Comparison of ENCODE assay signal across 18 cellular contexts in genomic region chr6:21732731-21733130, GRCh38.
DNase-seq lines count a peak whose midpoint lies in the region; ATAC-seq, FAIRE-seq and TF ChIP-seq lines count a peak whose summit lies in the region.
"Had no signal": no experiment of that assay in that cellular context is flagged by ENCODE, and none has a peak within 500 bp of the region (broad histone marks: within the 10 kb centered on the region; RNA-seq: fewer than 3 reads in every experiment).

No MANE protein-coding gene starts in this region.

- H3K4ac ChIP-seq in mesenchymal stem cell (ENCODE audit: low read depth in 1 of 2, low read length in 2 of 2), result no peak overlapping the region

- H3K23ac ChIP-seq in mesenchymal stem cell (ENCODE audit: low read length in 2 of 2), result no peak overlapping the region

- H2BK5ac ChIP-seq in mesenchymal stem cell (ENCODE audit: low read depth, low read length, poor library complexity, severe bottlenecking), result no peak overlapping the region

- TF ChIP-seq CTCF in A549 (IDR thresholded peaks at IDR 0.05) (no peak), Peyer's patch (IDR thresholded peaks at IDR 0.05) (no peak)

- no peak overlapping the region for H4K8ac ChIP-seq in mesenchymal stem cell (ENCODE audit: low read length)

- H3K9me3 ChIP-seq in A549 (no peaks in the 10 kb centered on the region), mesenchymal stem cell (ENCODE audit: control insufficient read depth, low read length) (no peaks in the 10 kb centered on the region), Peyer's patch (no peaks in the 10 kb centered on the region)
- H3K9me3 ChIP-seq: heart left ventricle, right atrium auricular region had no signal

- no peak for TF ChIP-seq EP300 in A549 (IDR thresholded peaks at IDR 0.05)

- no peaks in the 10 kb centered on the region for H3K27me3 ChIP-seq in mesenchymal stem cell (ENCODE audit: control insufficient read depth in 1 of 2, insufficient read depth in 1 of 2, low read length in 2 of 2)
- no peaks in the 10 kb centered on the region for H3K27me3 ChIP-seq in Peyer's patch
- H3K27me3 ChIP-seq: heart left ventricle, right atrium auricular region had no signal

- H2BK12ac ChIP-seq in mesenchymal stem cell (ENCODE audit: low read length in 2 of 2), result no peak overlapping the region

- no peak for TF ChIP-seq POLR2A in A549 (IDR thresholded peaks at IDR 0.05; ENCODE audit: low read length)
- TF ChIP-seq POLR2A in Peyer's patch (IDR thresholded peaks at IDR 0.05), result no peak

- H4K91ac ChIP-seq in mesenchymal stem cell (ENCODE audit: low read length), result no peak overlapping the region

- no peak for FAIRE-seq in A549 (lab: Jason Lieb, UNC)
- FAIRE-seq: bronchial epithelial cell, islet of Langerhans had no signal

- no peak overlapping the region for H3K18ac ChIP-seq in mesenchymal stem cell (ENCODE audit: low read depth in 1 of 2, low read length in 2 of 2)

- 45% methylated on average over 2 of the region's 2 CpGs for WGBS in A549 (ENCODE audit: missing lambda C conversion rate)
- 95% methylated on average over 2 of the region's 2 CpGs for WGBS in mesenchymal stem cell

- no peak overlapping the region for H2BK120ac ChIP-seq in mesenchymal stem cell (ENCODE audit: low read depth, low read length)

- no peak for TF ChIP-seq RAD21 in A549 (conservative IDR thresholded peaks at IDR 0.05 in 1 of 2, IDR thresholded peaks at IDR 0.05 in 1 of 2)

- H2BK15ac ChIP-seq in mesenchymal stem cell (ENCODE audit: low read depth, poor library complexity, severe bottlenecking), result no peak overlapping the region

- H3K14ac ChIP-seq in mesenchymal stem cell (ENCODE audit: low read length in 2 of 2), result no peak overlapping the region

- no peak overlapping the region for H3K9ac ChIP-seq in mesenchymal stem cell (ENCODE audit: low read length)

- CTCF ChIA-PET in A549 (lab: Yijun Ruan, JAX), result interaction anchor here (1.0 to 1.2 kb wide), 2 partner anchors 9 to 144 kb away, joined by 3 read pairs; no protein-coding TSS in a partner anchor

- no peak overlapping the region for H2AFZ ChIP-seq in mesenchymal stem cell (ENCODE audit: low read depth, low read length)

- H3K79me1 ChIP-seq in mesenchymal stem cell (replicated peaks; ENCODE audit: low read length, poor library complexity, severe bottlenecking), result no peaks in the 10 kb centered on the region

- H3K36me3 ChIP-seq in mesenchymal stem cell (ENCODE audit: control insufficient read depth in 1 of 2, insufficient read depth in 2 of 2, low read depth in 1 of 2, low read length in 2 of 2), result no peaks in the 10 kb centered on the region
- H3K36me3 ChIP-seq in Peyer's patch, result no peaks in the 10 kb centered on the region
- H3K36me3 ChIP-seq: heart left ventricle, right atrium auricular region had no signal

- H3K4me2 ChIP-seq in A549 (peak overlapping the region; percentile 54), mesenchymal stem cell (ENCODE audit: low read length, poor library complexity, severe bottlenecking) (no peak overlapping the region)

- POLR2A ChIA-PET in A549 (lab: Yijun Ruan, JAX), result interaction anchor here (0.5 to 3.2 kb wide), 5 partner anchors 32 to 155 kb away, joined by 3 to 22 read pairs (median 4); partner anchors contain the start of gene SOX4

- H3K4me3 ChIP-seq in A549, result no peak overlapping the region
- H3K4me3 ChIP-seq in mesenchymal stem cell (ENCODE audit: insufficient read depth in 1 of 2, low read depth in 1 of 2, low read length in 2 of 2), result no peak overlapping the region
- H3K4me3 ChIP-seq in Peyer's patch, result no peak overlapping the region
- H3K4me3 ChIP-seq: heart left ventricle, right atrium auricular region had no signal

- no peak overlapping the region for H2AK5ac ChIP-seq in mesenchymal stem cell (ENCODE audit: low read length, severe bottlenecking)

- DNase-seq in A549 (ENCODE audit: low read depth in 1 of 2, low spot score in 1 of 2) (no peak), M059J (ENCODE audit: low read depth) (peak; percentile 66), astrocyte of the hippocampus (ENCODE audit: low read depth, low spot score) (peak; percentile 53), mesenchymal stem cell (no peak), NCI-H69 (lab: John Stamatoyannopoulos, UW) (no peak), Peyer's patch (no peak)
- DNase-seq in stimulated activated CD4-positive, alpha-beta T cell treated with anti-CD3 and anti-CD28 coated beads, Interleukin-2, amount 100 ng/mL, for 48 hours, result no peak
- no peak for DNase-seq in activated CD4-positive, alpha-beta T cell treated with anti-CD3 and anti-CD28 coated beads for 4 hours
- DNase-seq: activated CD8-positive, alpha-beta T cell treated with anti-CD3 and anti-CD28 coated beads, Interleukin-2, amount 10 ng/mL, durations not matched to agents 7 days and 5 days; activated T-cell treated with anti-CD3 and anti-CD28 coated beads, Interleukin-2, amount 50 U/mL, for 72 hours; DMS79; heart left ventricle; HFFc6; NCI-H1694 treated with DMSO at 0.1 percent for 48 hours; T-helper 1 cell had no signal

- ATAC-seq in A549, result peak in 1 of 2 experiments; percentile 30; a peak in 2 of 6 replicates
- ATAC-seq: activated CD8-positive, alpha-beta T cell treated with anti-CD3 and anti-CD28 coated beads, Interleukin-2, amount 10 ng/mL, durations not matched to agents 7 days and 5 days; activated T-cell treated with anti-CD3 and anti-CD28 coated beads, Interleukin-2, amount 50 U/mL, for 72 hours; heart left ventricle had no signal

- H3K27ac ChIP-seq in A549, result peak overlapping the region; percentile 76 to 87
- H3K27ac ChIP-seq in mesenchymal stem cell (ENCODE audit: low read length, poor library complexity, severe bottlenecking), result peak overlapping the region; percentile 13
- no peak overlapping the region for H3K27ac ChIP-seq in Peyer's patch
- H3K27ac ChIP-seq: right atrium auricular region had no signal

- H3K4me1 ChIP-seq in A549, result peaks cover 45% of the 10 kb centered on the region
- peaks cover 5% of the 10 kb centered on the region for H3K4me1 ChIP-seq in mesenchymal stem cell (ENCODE audit: control insufficient read depth, insufficient read depth, low read depth, low read length)
- no peaks in the 10 kb centered on the region for H3K4me1 ChIP-seq in Peyer's patch

TF ChIP-seq in A549, 52 proteins besides CTCF, POLR2A, EP300 and RAD21:
- TF ChIP-seq NFE2L2 (conservative IDR thresholded peaks at IDR 0.05; ENCODE audit: low read length) (no peak), CHD4 (IDR thresholded peaks at IDR 0.05; ENCODE audit: borderline replicate concordance) (no peak), ZNF302 (CRISPR knock-in tag; IDR thresholded peaks at IDR 0.05) (no peak), FOSB (CRISPR knock-in tag; IDR thresholded peaks at IDR 0.05) (no peak), GATA3 (IDR thresholded peaks at IDR 0.05; ENCODE audit: borderline replicate concordance) (no peak), ZFP36 (IDR thresholded peaks at IDR 0.05; ENCODE audit: borderline replicate concordance, partially characterized antibody) (no peak), HOXA7 (CRISPR knock-in tag; IDR thresholded peaks at IDR 0.05) (no peak), EHMT2 (IDR thresholded peaks at IDR 0.05; ENCODE audit: low read depth) (no peak), FOSL2 (IDR thresholded peaks at IDR 0.05) (no peak), FOSL2 (CRISPR knock-in tag; IDR thresholded peaks at IDR 0.05) (no peak), RFX5 (IDR thresholded peaks at IDR 0.05) (no peak), USF2 (IDR thresholded peaks at IDR 0.05) (no peak), E2F6 (IDR thresholded peaks at IDR 0.05; ENCODE audit: borderline replicate concordance, low read depth) (no peak), HOXB5 (CRISPR knock-in tag; IDR thresholded peaks at IDR 0.05) (no peak), TP53 (CRISPR knock-in tag; IDR thresholded peaks at IDR 0.05) (no peak), SMC3 (IDR thresholded peaks at IDR 0.05) (no peak), POLR2AphosphoS2 (conservative IDR thresholded peaks at IDR 0.05; ENCODE audit: low read length) (no peak)
- TF ChIP-seq, protein P1, sequence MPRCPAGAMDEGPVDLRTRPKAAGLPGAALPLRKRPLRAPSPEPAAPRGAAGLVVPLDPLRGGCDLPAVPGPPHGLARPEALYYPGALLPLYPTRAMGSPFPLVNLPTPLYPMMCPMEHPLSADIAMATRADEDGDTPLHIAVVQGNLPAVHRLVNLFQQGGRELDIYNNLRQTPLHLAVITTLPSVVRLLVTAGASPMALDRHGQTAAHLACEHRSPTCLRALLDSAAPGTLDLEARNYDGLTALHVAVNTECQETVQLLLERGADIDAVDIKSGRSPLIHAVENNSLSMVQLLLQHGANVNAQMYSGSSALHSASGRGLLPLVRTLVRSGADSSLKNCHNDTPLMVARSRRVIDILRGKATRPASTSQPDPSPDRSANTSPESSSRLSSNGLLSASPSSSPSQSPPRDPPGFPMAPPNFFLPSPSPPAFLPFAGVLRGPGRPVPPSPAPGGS (IDR thresholded peaks at IDR 0.05), result no peak

Comparison
In these comparisons a context has a peak if more than half of its experiments do, and no peak if none do; other contexts are left out.
1. DNase-seq: peak in M059J (single experiment) and astrocyte of the hippocampus (single experiment); none in A549 (0 of 2), mesenchymal stem cell (single experiment), NCI-H69 (single experiment), stimulated activated CD4-positive, alpha-beta T cell treated with anti-CD3 and anti-CD28 coated beads, Interleukin-2, amount 100 ng/mL, for 48 hours (0 of 2), activated CD4-positive, alpha-beta T cell treated with anti-CD3 and anti-CD28 coated beads for 4 hours (0 of 2) and Peyer's patch (0 of 3).
2. H3K27ac ChIP-seq: peak in A549 (2 of 2) and mesenchymal stem cell (single experiment); none in Peyer's patch (0 of 4).